17 cellular contexts compared by ENCODE assay signal in the genomic region with DNA sequence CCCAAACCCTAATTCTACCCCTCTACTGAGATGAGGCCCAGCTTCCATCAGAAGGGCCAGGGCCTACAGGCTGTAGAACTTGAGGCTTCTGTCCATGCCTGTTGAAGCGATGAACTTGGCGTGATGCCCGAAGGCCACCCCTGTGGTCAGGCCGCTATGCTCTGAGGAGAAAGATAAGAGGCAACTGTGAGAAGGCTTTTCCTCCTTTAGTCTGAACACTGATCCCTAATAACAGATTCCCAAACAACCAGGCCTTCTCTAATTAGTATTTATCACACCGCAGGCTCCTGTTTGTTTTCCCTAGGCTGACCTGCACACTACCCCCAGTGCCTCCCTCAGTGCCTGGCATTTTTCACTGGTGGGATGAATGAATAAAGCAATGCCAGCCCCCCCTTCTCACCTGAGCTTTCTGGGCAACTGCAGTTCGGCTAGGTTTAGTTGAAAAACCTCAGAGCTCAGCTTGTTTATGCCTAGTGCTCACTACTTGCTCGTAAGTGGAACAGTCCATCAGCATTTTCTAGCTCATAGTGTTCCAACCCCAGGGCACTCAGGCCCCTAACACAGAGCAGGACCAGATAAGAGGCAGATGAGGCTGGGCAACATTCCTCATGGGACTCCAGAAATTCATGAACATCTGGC. TPM values are rescaled to one million over a fixed set of nuclear protein-coding genes. Genes with fewer than 3 reads are reported as not detected.
DNase-seq lines count a peak whose midpoint lies in the region; ATAC-seq and TF ChIP-seq lines count a peak whose summit lies in the region.
"Had no signal": no experiment of that assay in that cellular context is flagged by ENCODE, and none has a peak within 500 bp of the region (broad histone marks: within the 10 kb centered on the region; RNA-seq: fewer than 3 reads in every experiment).

No MANE protein-coding gene starts in this region.

- no peak overlapping the region for H3K4me3 Mint-ChIP-seq in activated T-cell treated with anti-CD3 and anti-CD28 coated beads, Interleukin-2, amount 50 U/mL, for 24 hours
- no peak overlapping the region for H3K4me3 Mint-ChIP-seq in endodermal cell
- no peak overlapping the region for H3K4me3 Mint-ChIP-seq in stimulated activated effector memory CD8-positive, alpha-beta T cell treated with anti-CD3 and anti-CD28 coated beads, Interleukin-12 subunit alpha, Interleukin-12 subunit beta, amount 100 ng/mL, for 72 hours
- H3K4me3 Mint-ChIP-seq: activated naive CD4-positive, alpha-beta T cell treated with anti-CD3 and anti-CD28 coated beads, Interleukin-2, amount 50 U/mL, for 24 hours; T-helper 2 cell treated with Interferon-gamma antibody and Interleukin-4, amounts not matched to agents 5 μg/mL and 100 μg/mL, for 36 hours had no signal

- peak overlapping the region; percentile 34 for H3K27ac Mint-ChIP-seq in activated T-cell treated with anti-CD3 and anti-CD28 coated beads, Interleukin-2, amount 50 U/mL, for 24 hours
- H3K27ac Mint-ChIP-seq in endodermal cell, result no peak overlapping the region
- H3K27ac Mint-ChIP-seq in stimulated activated effector memory CD8-positive, alpha-beta T cell treated with anti-CD3 and anti-CD28 coated beads, Interleukin-12 subunit alpha, Interleukin-12 subunit beta, amount 100 ng/mL, for 72 hours, result peak overlapping the region; percentile 36
- H3K27ac Mint-ChIP-seq: activated naive CD4-positive, alpha-beta T cell treated with anti-CD3 and anti-CD28 coated beads, Interleukin-2, amount 50 U/mL, for 24 hours; T-helper 2 cell treated with Interferon-gamma antibody and Interleukin-4, amounts not matched to agents 5 μg/mL and 100 μg/mL, for 36 hours had no signal

- DNase-seq in activated T-cell treated with anti-CD3 and anti-CD28 coated beads, Interleukin-2, amount 50 U/mL, for 24 hours, result no peak
- DNase-seq in activated T-cell treated with anti-CD3 and anti-CD28 coated beads for 4 hours (no peak), endodermal cell (peak; percentile 33)
- DNase-seq in stimulated activated effector memory CD8-positive, alpha-beta T cell treated with anti-CD3 and anti-CD28 coated beads, Interleukin-12 subunit alpha, Interleukin-12 subunit beta, amount 100 ng/mL, for 72 hours (ENCODE audit: low spot score in 2 of 2), result no peak
- DNase-seq: activated CD8-positive, alpha-beta memory T cell treated with anti-CD3 and anti-CD28 coated beads for 24 hours; Caco-2; esophagus squamous epithelium; midbrain; NCI-H1417 treated with DMSO at 0.1 percent for 48 hours; NCI-H510A treated with DMSO at 0.1 percent for 48 hours had no signal

- no peak overlapping the region for H3K4me3 ChIP-seq in endodermal cell (ENCODE audit: low read length)
- H3K4me3 ChIP-seq: A549, esophagus squamous epithelium, pancreas had no signal

- no peaks in the 10 kb centered on the region for H3K9me3 ChIP-seq in endodermal cell (ENCODE audit: control insufficient read depth, low read length)
- H3K9me3 ChIP-seq: A549, Caco-2, esophagus squamous epithelium, pancreas had no signal

- H3K27me3 Mint-ChIP-seq in activated T-cell treated with anti-CD3 and anti-CD28 coated beads, Interleukin-2, amount 50 U/mL, for 24 hours, result no peaks in the 10 kb centered on the region
- no peaks in the 10 kb centered on the region for H3K27me3 Mint-ChIP-seq in endodermal cell (ENCODE audit: insufficient read depth)
- H3K27me3 Mint-ChIP-seq: activated naive CD4-positive, alpha-beta T cell treated with anti-CD3 and anti-CD28 coated beads, Interleukin-2, amount 50 U/mL, for 24 hours had no signal

- no peak overlapping the region for H3K9ac ChIP-seq in endodermal cell (ENCODE audit: extremely low read depth, low read length, poor library complexity, severe bottlenecking)

- peaks cover 1% of the 10 kb centered on the region for H3K4me1 Mint-ChIP-seq in activated T-cell treated with anti-CD3 and anti-CD28 coated beads, Interleukin-2, amount 50 U/mL, for 24 hours (ENCODE audit: low read depth)
- H3K4me1 Mint-ChIP-seq in endodermal cell, result no peaks in the 10 kb centered on the region
- no peaks in the 10 kb centered on the region for H3K4me1 Mint-ChIP-seq in stimulated activated effector memory CD8-positive, alpha-beta T cell treated with anti-CD3 and anti-CD28 coated beads, Interleukin-12 subunit alpha, Interleukin-12 subunit beta, amount 100 ng/mL, for 72 hours
- H3K4me1 Mint-ChIP-seq: activated naive CD4-positive, alpha-beta T cell treated with anti-CD3 and anti-CD28 coated beads, Interleukin-2, amount 50 U/mL, for 24 hours had no signal

- no peaks in the 10 kb centered on the region for H3K27me3 ChIP-seq in endodermal cell (ENCODE audit: control insufficient read depth, insufficient read depth, low read length, poor library complexity, severe bottlenecking)
- H3K27me3 ChIP-seq: esophagus squamous epithelium, pancreas had no signal

- peaks cover 45% of the 10 kb centered on the region for H3K36me3 ChIP-seq in endodermal cell (ENCODE audit: control insufficient read depth, insufficient read depth, low read length)

- H3K27ac ChIP-seq in endodermal cell (ENCODE audit: low read depth, low read length), result no peak overlapping the region
- H3K27ac ChIP-seq: A549, pancreas had no signal

- no peaks in the 10 kb centered on the region for H3K9me3 Mint-ChIP-seq in activated T-cell treated with anti-CD3 and anti-CD28 coated beads, Interleukin-2, amount 50 U/mL, for 24 hours
- H3K9me3 Mint-ChIP-seq in endodermal cell, result no peaks in the 10 kb centered on the region
- H3K9me3 Mint-ChIP-seq in stimulated activated effector memory CD8-positive, alpha-beta T cell treated with anti-CD3 and anti-CD28 coated beads, Interleukin-12 subunit alpha, Interleukin-12 subunit beta, amount 100 ng/mL, for 72 hours, result no peaks in the 10 kb centered on the region
- H3K9me3 Mint-ChIP-seq: activated naive CD4-positive, alpha-beta T cell treated with anti-CD3 and anti-CD28 coated beads, Interleukin-2, amount 50 U/mL, for 24 hours; T-helper 2 cell treated with Interferon-gamma antibody and Interleukin-4, amounts not matched to agents 5 μg/mL and 100 μg/mL, for 36 hours had no signal

- H3K4me1 ChIP-seq in endodermal cell (ENCODE audit: control insufficient read depth, insufficient read depth, low read length), result no peaks in the 10 kb centered on the region
- H3K4me1 ChIP-seq: A549, Caco-2, pancreas had no signal

- no peak for TF ChIP-seq CTCF in endodermal cell (conservative IDR thresholded peaks at IDR 0.05)

- ATAC-seq in stimulated activated effector memory CD8-positive, alpha-beta T cell treated with anti-CD3 and anti-CD28 coated beads, Interleukin-12 subunit alpha, Interleukin-12 subunit beta, amount 100 ng/mL, for 72 hours, result no peak
- ATAC-seq in HG02840 (IDR thresholded peaks at IDR 0.05; ENCODE audit: low FRiP score, unreplicated experiment) (no peak), HG03280 (IDR thresholded peaks at IDR 0.05; ENCODE audit: unreplicated experiment) (no peak)
- ATAC-seq: A549 had no signal

- peaks cover 95% of the 10 kb centered on the region for H3K36me3 Mint-ChIP-seq in activated T-cell treated with anti-CD3 and anti-CD28 coated beads, Interleukin-2, amount 50 U/mL, for 24 hours (ENCODE audit: low read depth)
- peaks cover 38% of the 10 kb centered on the region for H3K36me3 Mint-ChIP-seq in endodermal cell (ENCODE audit: low read depth)
- H3K36me3 Mint-ChIP-seq in stimulated activated effector memory CD8-positive, alpha-beta T cell treated with anti-CD3 and anti-CD28 coated beads, Interleukin-12 subunit alpha, Interleukin-12 subunit beta, amount 100 ng/mL, for 72 hours, result peaks cover 71% of the 10 kb centered on the region

- WGBS in endodermal cell (ENCODE audit: insufficient coverage in 1 of 2, insufficient read length in 1 of 2), 2 experiments, result 93 to 97% methylated on average over 2 to 7 of the region's 7 CpGs

RNA-seq across cellular contexts. Expression of gene PRPF19, which starts 15.2 kb away (rescaled TPM):
- total RNA-seq in endodermal cell, result 100 to 1,000 TPM; 106 to 109 TPM
- 106 TPM for polyA plus RNA-seq in endodermal cell (2013, experiment 1 of 2)
- polyA plus RNA-seq in endodermal cell (2013, experiment 2 of 2), result 102 TPM

RNA-seq across cellular contexts. Expression of gene TMEM109, which starts 22.7 kb away (rescaled TPM):
- 10 to 100 TPM; 41.4 to 56.8 TPM for total RNA-seq in endodermal cell
- 57.8 TPM for polyA plus RNA-seq in endodermal cell (2013, experiment 1 of 2)
- 55.8 TPM for polyA plus RNA-seq in endodermal cell (2013, experiment 2 of 2)

RNA-seq across cellular contexts. Expression of gene ZP1, which starts 23.9 kb away (rescaled TPM):
- total RNA-seq in endodermal cell, result not detected
- not detected for polyA plus RNA-seq in endodermal cell (2013, experiment 1 of 2)
- not detected for polyA plus RNA-seq in endodermal cell (2013, experiment 2 of 2)
- total RNA-seq: Caco-2, cerebellum, esophagus squamous epithelium, pancreas had no signal

RNA-seq across cellular contexts. Expression of gene TMEM132A, which starts 33.0 kb away (rescaled TPM):
- 100 to 1,000 TPM; 135 to 140 TPM for total RNA-seq in endodermal cell
- 230 TPM for polyA plus RNA-seq in endodermal cell (2013, experiment 1 of 2)
- 208 TPM for polyA plus RNA-seq in endodermal cell (2013, experiment 2 of 2)

RNA-seq across cellular contexts. Expression of gene PTGDR2, which starts 35.5 kb away (rescaled TPM):
- total RNA-seq in endodermal cell, result under 1 TPM in 1 of 2 donors, not detected in 1; 0.15 TPM
- 0.14 TPM for polyA plus RNA-seq in endodermal cell (2013, experiment 1 of 2)
- polyA plus RNA-seq in endodermal cell (2013, experiment 2 of 2), result 0.08 TPM
